8 cellular contexts compared by ENCODE assay signal in the genomic region with DNA sequence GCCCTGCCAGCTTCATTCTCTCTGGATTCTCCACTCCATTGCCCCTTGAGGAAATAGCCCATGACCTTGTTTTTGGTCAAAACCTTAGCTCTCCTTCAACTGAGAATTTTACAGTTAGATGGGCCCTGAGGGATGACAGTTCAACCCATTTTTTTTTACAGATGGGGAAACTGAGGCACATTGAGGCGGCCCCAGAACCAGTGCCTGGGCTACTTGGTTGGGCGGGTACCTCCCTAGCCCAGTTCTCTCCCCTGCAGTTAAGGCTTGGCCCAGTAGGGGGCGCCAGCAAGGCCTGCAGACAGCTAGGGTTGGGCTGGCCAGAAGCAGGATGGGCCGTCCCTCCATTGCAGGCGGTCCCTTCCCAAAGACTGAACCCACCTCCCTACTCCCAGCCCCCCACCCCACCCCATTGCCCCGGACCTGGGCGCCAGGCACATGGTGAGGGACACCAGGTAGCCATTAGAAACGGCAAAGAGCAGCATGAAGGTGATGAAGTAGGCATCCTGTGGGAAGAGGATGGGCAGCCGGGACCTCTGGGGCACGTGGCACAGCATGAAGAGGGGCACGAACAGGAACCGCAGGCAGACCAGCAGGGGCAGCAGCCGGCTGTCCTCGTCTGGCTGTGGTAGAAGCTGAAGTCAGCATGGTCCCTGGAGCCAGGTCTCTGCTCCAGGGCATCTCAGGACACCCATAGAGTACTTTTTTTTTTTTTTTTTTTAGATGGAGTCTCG. TPM values are rescaled to one million over a fixed set of nuclear protein-coding genes. Genes with fewer than 3 reads are reported as not detected.
DNase-seq lines count a peak whose midpoint lies in the region; FAIRE-seq and TF ChIP-seq lines count a peak whose summit lies in the region.

No MANE protein-coding gene starts in this region.

- no peak overlapping the region for H3K9ac ChIP-seq in adipocyte (ENCODE audit: low read length)

- TF ChIP-seq CTCF in 22Rv1 (IDR thresholded peaks at IDR 0.05): peak; percentile 96

- H3K36me3 ChIP-seq in adipocyte (ENCODE audit: control insufficient read depth, insufficient read depth, low read length, severe bottlenecking): peaks cover 3% of the 10 kb centered on the region

- H3K27ac ChIP-seq in 22Rv1: peak overlapping the region; percentile 46; the same call in 1 of the 2 replicates

- H3K27me3 ChIP-seq in adipocyte (replicated peaks; ENCODE audit: control insufficient read depth, insufficient read depth, low read length): no peaks in the 10 kb centered on the region

- DNase-seq in GM12891 (ENCODE audit: insufficient read length, low spot score) (peak; percentile 82), T follicular helper cell (ENCODE audit: low read depth) (peak; percentile 44), adipocyte (ENCODE audit: low read depth) (peak; percentile 35), kidney tubule cell (ENCODE audit: low spot score) (peak; percentile 33), GDM1 (lab: John Stamatoyannopoulos, UW) (no peak), superior temporal gyrus (ENCODE audit: extremely low spot score) (no peak)
- peak; percentile 34 to 39 for DNase-seq in stimulated activated CD8-positive, alpha-beta memory T cell treated with anti-CD3 and anti-CD28 coated beads, Interleukin-4, amount 100 ng/mL, for 1 hour (ENCODE audit: low read depth in 2 of 2, low spot score in 1 of 2)

- peak; percentile 5; the same call in 1 of the 2 replicates for TF ChIP-seq POLR2A in GM12891 (IDR thresholded peaks at IDR 0.05; ENCODE audit: low read depth, low read length)

- H3K9me3 ChIP-seq in adipocyte (ENCODE audit: control insufficient read depth, low read length): no peaks in the 10 kb centered on the region

- peak; percentile 38 for FAIRE-seq in GM12891 (lab: Jason Lieb, UNC)

- no peak overlapping the region for H3K4me3 ChIP-seq in adipocyte (ENCODE audit: low read length)

- no peaks in the 10 kb centered on the region for H3K4me1 ChIP-seq in adipocyte (ENCODE audit: control insufficient read depth, insufficient read depth, low read length)

TF ChIP-seq in GM12891, 5 proteins besides CTCF, POLR2A, EP300 and RAD21:
- TF ChIP-seq POLR2AphosphoS5 (IDR thresholded peaks at IDR 0.05; ENCODE audit: low read depth, low read length) (no peak), PAX5 (IDR thresholded peaks at IDR 0.05; ENCODE audit: insufficient read depth, low read length, severe bottlenecking) (no peak)

RNA-seq across cellular contexts. Expression of gene SLC29A2, which starts 7.6 kb away (rescaled TPM):
- 5.1 TPM for polyA plus RNA-seq in GM12891 (2012; ENCODE audit: low read depth, missing spikeins)

RNA-seq across cellular contexts. Expression of gene B4GAT1, which starts 16.5 kb away (rescaled TPM):
- 3.4 TPM for polyA plus RNA-seq in GM12891 (2012; ENCODE audit: low read depth, missing spikeins)

RNA-seq across cellular contexts. Expression of gene BRMS1, which starts 19.1 kb away (rescaled TPM):
- 38.6 TPM for polyA plus RNA-seq in GM12891 (2012; ENCODE audit: low read depth, missing spikeins)

RNA-seq across cellular contexts. Expression of gene RIN1, which starts 27.7 kb away (rescaled TPM):
- 0.14 TPM for polyA plus RNA-seq in GM12891 (2012; ENCODE audit: low read depth, missing spikeins)

RNA-seq across cellular contexts. Expression of gene CD248, which starts 47.1 kb away (rescaled TPM):
- 0.04 TPM for polyA plus RNA-seq in GM12891 (2012; ENCODE audit: low read depth, missing spikeins)

Comparison
In these comparisons a context has a peak if more than half of its experiments do, and no peak if none do; other contexts are left out.
1. DNase-seq: peak in GM12891 (single experiment), T follicular helper cell (single experiment), adipocyte (single experiment), kidney tubule cell (single experiment) and stimulated activated CD8-positive, alpha-beta memory T cell treated with anti-CD3 and anti-CD28 coated beads, Interleukin-4, amount 100 ng/mL, for 1 hour (2 of 2); none in GDM1 (single experiment) and superior temporal gyrus (single experiment).